Comparison of ENCODE assay signal across 8 cellular contexts in the genomic region with DNA sequence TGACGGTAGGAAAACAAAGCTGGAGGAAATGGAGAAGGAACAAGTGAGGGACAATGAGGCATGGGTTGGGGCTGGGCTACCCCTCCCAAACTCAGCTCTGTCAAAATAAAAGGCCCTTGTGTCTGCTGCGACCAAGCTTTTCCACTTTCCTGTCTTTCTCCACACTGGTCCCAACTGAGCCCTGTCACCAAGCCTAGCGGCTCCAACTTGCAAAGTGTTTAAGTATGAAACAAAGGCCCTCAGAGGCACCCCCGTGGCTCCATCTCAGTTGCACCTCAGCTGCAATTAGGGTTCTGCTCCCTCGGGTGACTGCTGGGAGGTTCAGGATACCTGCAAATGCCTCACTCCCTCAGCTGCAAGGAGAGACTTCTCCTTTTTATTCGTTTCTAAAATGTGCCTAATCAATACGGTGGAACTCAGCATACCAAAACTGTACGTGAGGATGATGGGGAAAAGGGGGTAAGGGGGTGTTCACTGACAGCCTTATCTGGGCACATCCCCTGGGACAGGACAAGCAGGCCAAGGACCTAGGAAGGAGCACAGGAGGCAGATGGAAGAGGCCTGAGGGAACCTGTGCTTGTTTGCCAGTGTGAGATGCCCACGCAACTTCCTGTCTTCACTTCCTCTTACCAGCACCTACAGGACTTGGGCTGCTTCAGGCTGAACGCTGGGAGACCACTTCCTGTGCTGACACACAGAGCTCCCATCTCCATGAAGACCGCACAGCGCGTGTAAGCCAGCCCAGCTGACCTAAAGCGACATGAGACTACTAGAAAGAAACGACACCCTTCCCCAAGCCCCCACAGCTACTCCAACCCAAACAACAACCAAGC. TPM values are rescaled to one million over a fixed set of nuclear protein-coding genes. Genes with fewer than 3 reads are reported as not detected.
DNase-seq lines count a peak whose midpoint lies in the region; ATAC-seq and TF ChIP-seq lines count a peak whose summit lies in the region.

No MANE protein-coding gene starts in this region.

- intact Hi-C loops in left lung (cut with DNase I), result no loop called here

- H3K27ac ChIP-seq in Peyer's patch, result peak overlapping the region; percentile 71 to 83 (median 77)
- H3K27ac ChIP-seq in left lung, result peak overlapping the region; percentile 37 to 87

- no peak overlapping the region for H3K4me3 ChIP-seq in Peyer's patch
- no peak overlapping the region for H3K4me3 ChIP-seq in left lung

- POLR2A ChIA-PET in GM10248 (lab: Yijun Ruan, JAX), result interaction anchor here (0.6 to 4.2 kb wide), 8 partner anchors 7 to 74 kb away, joined by 3 to 73 read pairs (median 6); partner anchors contain the start of genes TAPBPL and VAMP1

- H3K9me3 ChIP-seq in Peyer's patch (no peaks in the 10 kb centered on the region), left lung (no peaks in the 10 kb centered on the region)

- H3K27me3 ChIP-seq in Peyer's patch (no peaks in the 10 kb centered on the region), left lung (no peaks in the 10 kb centered on the region)

- peak; percentile 85 for ATAC-seq in HG02623 (IDR thresholded peaks at IDR 0.05; ENCODE audit: unreplicated experiment)
- ATAC-seq in left lung, result peak; percentile 68

- H3K36me3 ChIP-seq in Peyer's patch (peaks cover 0 to 83% (median 0%) of the 10 kb centered on the region in 3 donors), left lung (peaks cover 0 to 93% of the 10 kb centered on the region in 2 donors)

- no peak for TF ChIP-seq POLR2A in Peyer's patch (IDR thresholded peaks at IDR 0.05)

- CTCF ChIA-PET in GM10248 (lab: Yijun Ruan, JAX), result interaction anchor here (1.1 to 8.0 kb wide), 13 partner anchors 9 to 96 kb away, joined by 3 to 84 read pairs (median 7); partner anchors contain the start of genes CD27, MRPL51, TAPBPL and VAMP1

- H3K4me1 ChIP-seq in Peyer's patch (peaks cover 0 to 43% (median 28%) of the 10 kb centered on the region in 4 donors), left lung (peaks cover 3 to 63% of the 10 kb centered on the region in 2 donors)

- TF ChIP-seq CTCF in GM10248 (IDR thresholded peaks at IDR 0.05; ENCODE audit: control extremely low read depth, extremely low read depth, low read depth, missing control alignments) (no peak), Peyer's patch (IDR thresholded peaks at IDR 0.05) (no peak), left lung (IDR thresholded peaks at IDR 0.05) (no peak)

- DNase-seq in GM10248 (ENCODE audit: extremely low spot score) (peak; percentile 84), Peyer's patch (peak; percentile 57 to 97 (median 96)), left lung (peak; percentile 83 to 86), SHP77 treated with DMSO at 0.1 percent for 48 hours (lab: John Stamatoyannopoulos, UW) (no peak), OCI-M2 (lab: John Stamatoyannopoulos, UW; ENCODE audit: unreplicated experiment) (no peak)
- peak; percentile 92 for DNase-seq in activated effector memory CD4-positive, alpha-beta T cell treated with anti-CD3 and anti-CD28 coated beads, Interleukin-2, amount 50 U/mL, for 16 hours
- peak; percentile 74 to 90 for DNase-seq in stimulated activated CD8-positive, alpha-beta memory T cell treated with anti-CD3 and anti-CD28 coated beads, Interleukin-7, amount 100 ng/mL, for 48 hours (ENCODE audit: extremely low read depth in 1 of 2, low read depth in 1 of 2)

RNA-seq across cellular contexts. Expression of gene VAMP1, which starts 8.9 kb away (rescaled TPM):
- total RNA-seq in Peyer's patch (10 to 100 TPM in 2 of 4 donors, 1 to 10 TPM in 2; 5.3 to 17.4 (median 9.3) TPM), left lung (1 to 10 TPM; 6.3 to 9.4 TPM)

RNA-seq across cellular contexts. Expression of gene TAPBPL, which starts 9.8 kb away (rescaled TPM):
- 100 to 1,000 TPM in 2 of 4 donors, 10 to 100 TPM in 2; 44.6 to 124 (median 95.5) TPM for total RNA-seq in Peyer's patch
- total RNA-seq in left lung, result 10 to 100 TPM; 18.2 to 33.8 TPM

RNA-seq across cellular contexts. Expression of gene CD27, which starts 16.9 kb away (rescaled TPM):
- total RNA-seq in Peyer's patch (10 to 100 TPM in 1 of 4 donors, 1 to 10 TPM in 3; 1.0 to 20.6 (median 2.3) TPM), left lung (1 to 10 TPM; 1.4 to 1.6 TPM)

RNA-seq across cellular contexts. Expression of gene MRPL51, which starts 31.4 kb away (rescaled TPM):
- total RNA-seq in Peyer's patch, result 10 to 100 TPM; 23.5 to 71.8 (median 61.6) TPM
- total RNA-seq in left lung, result 100 to 1,000 TPM; 135 to 141 TPM

RNA-seq across cellular contexts. Expression of gene NCAPD2, which starts 32.3 kb away (rescaled TPM):
- total RNA-seq in Peyer's patch, result 10 to 100 TPM; 26.1 to 86.6 (median 32.7) TPM
- total RNA-seq in left lung, result 10 to 100 TPM; 23.1 to 29.4 TPM

Comparison
In these comparisons a context has a peak if more than half of its experiments do, and no peak if none do; other contexts are left out.
1. DNase-seq: peak in GM10248 (single experiment), Peyer's patch (3 of 3), activated effector memory CD4-positive, alpha-beta T cell treated with anti-CD3 and anti-CD28 coated beads, Interleukin-2, amount 50 U/mL, for 16 hours (single experiment), left lung (2 of 2) and stimulated activated CD8-positive, alpha-beta memory T cell treated with anti-CD3 and anti-CD28 coated beads, Interleukin-7, amount 100 ng/mL, for 48 hours (2 of 2); none in SHP77 treated with DMSO at 0.1 percent for 48 hours (single experiment) and OCI-M2 (single experiment).